10 cellular contexts compared by ENCODE assay signal in genomic region chr9:81682797-81683196, GRCh38. TPM values are rescaled to one million over a fixed set of nuclear protein-coding genes. Genes with fewer than 3 reads are reported as not detected.
DNase-seq lines count a peak whose midpoint lies in the region; ATAC-seq and TF ChIP-seq lines count a peak whose summit lies in the region.
"Had no signal": no experiment of that assay in that cellular context is flagged by ENCODE, and none has a peak within 500 bp of the region (broad histone marks: within the 10 kb centered on the region; RNA-seq: fewer than 3 reads in every experiment).

No MANE protein-coding gene starts in this region.

- H3K4me2 ChIP-seq in DND-41 (ENCODE audit: insufficient read depth, low read length) (peak overlapping the region; percentile 55), PC-3 (ENCODE audit: low read length) (0 out of 2 replicates have a peak overlapping the region, but pooled peaks have one; percentile 8)

- no peaks in the 10 kb centered on the region for H3F3A ChIP-seq in PC-3 (ENCODE audit: low read length, unreplicated experiment)

- peaks cover 9% of the 10 kb centered on the region; the same call in 1 of the 2 replicates for H3K36me3 ChIP-seq in DND-41 (ENCODE audit: insufficient read depth, low read length)
- H3K36me3 ChIP-seq in PC-3 (ENCODE audit: low read depth, low read length), result peaks cover 42% of the 10 kb centered on the region
- H3K36me3 ChIP-seq in WERI-Rb-1, result peaks cover 91% of the 10 kb centered on the region

- H3K36me3 Mint-ChIP-seq in neural crest cell (ENCODE audit: low read depth), result peaks cover 20% of the 10 kb centered on the region
- no peaks in the 10 kb centered on the region for H3K36me3 Mint-ChIP-seq in activated CD4-positive, alpha-beta T cell treated with anti-CD3 and anti-CD28 coated beads, Interleukin-2, amount 10 ng/mL, durations not matched to agents 24 days and 14 days (ENCODE audit: low read depth)

- TF ChIP-seq CTCF in DND-41 (IDR thresholded peaks at IDR 0.05; ENCODE audit: borderline replicate concordance, extremely low read depth, low read length, poor library complexity, severe bottlenecking) (no peak), PC-3 (conservative IDR thresholded peaks at IDR 0.05; ENCODE audit: low read depth, low read length) (no peak), neural crest cell (conservative IDR thresholded peaks at IDR 0.05) (no peak), WERI-Rb-1 (IDR thresholded peaks at IDR 0.05; ENCODE audit: low read depth, low read length) (no peak)

- peak; percentile 70 for ATAC-seq in DND-41 (ENCODE audit: insufficient read depth, low read depth)
- ATAC-seq in PC-3, result no peak
- no peak for ATAC-seq in GM18511 (IDR thresholded peaks at IDR 0.05; ENCODE audit: unreplicated experiment)
- ATAC-seq in GM21360 (IDR thresholded peaks at IDR 0.05; ENCODE audit: unreplicated experiment), result no peak

- no peaks in the 10 kb centered on the region for H3K9me2 ChIP-seq in PC-3 (replicated peaks; ENCODE audit: low read length)

- H2AFZ ChIP-seq in DND-41 (ENCODE audit: low read depth, low read length) (no peak overlapping the region), PC-3 (ENCODE audit: low read length) (no peak overlapping the region)

- H3K9ac ChIP-seq in DND-41 (ENCODE audit: low read depth, low read length), result no peak overlapping the region
- H3K9ac ChIP-seq in PC-3 (ENCODE audit: low read length), result no peak overlapping the region

- H4K20me1 ChIP-seq in DND-41 (ENCODE audit: insufficient read depth, low read length) (peaks cover 30% of the 10 kb centered on the region; the same call in 1 of the 2 replicates), PC-3 (ENCODE audit: low read length) (peaks cover 55% of the 10 kb centered on the region)

- H3K4me1 ChIP-seq in DND-41 (ENCODE audit: insufficient read depth, low read length) (peaks cover 57% of the 10 kb centered on the region), PC-3 (ENCODE audit: insufficient read depth, low read length) (peaks cover 38% of the 10 kb centered on the region)

- H3K4me1 Mint-ChIP-seq in neural crest cell, result peaks cover 22% of the 10 kb centered on the region
- peaks cover 7% of the 10 kb centered on the region for H3K4me1 Mint-ChIP-seq in activated CD4-positive, alpha-beta T cell treated with anti-CD3 and anti-CD28 coated beads, Interleukin-2, amount 10 ng/mL, durations not matched to agents 24 days and 14 days

- peak overlapping the region; percentile 37 for H3K4me3 Mint-ChIP-seq in neural crest cell
- H3K4me3 Mint-ChIP-seq in activated CD4-positive, alpha-beta T cell treated with anti-CD3 and anti-CD28 coated beads, Interleukin-2, amount 10 ng/mL, durations not matched to agents 24 days and 14 days, result no peak overlapping the region

- CTCF ChIA-PET in PC-3 (lab: Charles Lee), result no interaction called here

- H3K79me2 ChIP-seq in DND-41 (ENCODE audit: insufficient read depth, low read length) (peaks cover 15% of the 10 kb centered on the region), PC-3 (ENCODE audit: low read length) (peaks cover 100% of the 10 kb centered on the region)

- DNase-seq in DND-41, result peak; percentile 26
- peak; percentile 6 for DNase-seq in PC-3
- DNase-seq in fibroblast of gingiva (ENCODE audit: low read depth), result peak; percentile 13
- no peak for DNase-seq in neural crest cell (ENCODE audit: low read depth, low spot score)
- no peak for DNase-seq in WERI-Rb-1
- DNase-seq in activated CD4-positive, alpha-beta T cell treated with anti-CD3 and anti-CD28 coated beads, Interleukin-2, amount 10 ng/mL, durations not matched to agents 24 days and 14 days, result no peak
- DNase-seq: activated CD4-positive, CD25-positive, alpha-beta regulatory T cell treated with anti-CD3 and anti-CD28 coated beads, Interleukin-2, amount 50 U/mL, for 72 hours; posterior cingulate gyrus had no signal

- H3K27ac ChIP-seq in DND-41 (ENCODE audit: low read length) (peak overlapping the region; percentile 32; the same call in 1 of the 2 replicates), PC-3 (ENCODE audit: low read length) (no peak overlapping the region), WERI-Rb-1 (no peak overlapping the region)

- no peaks in the 10 kb centered on the region for H3K27me3 ChIP-seq in DND-41 (ENCODE audit: insufficient read depth, low read length, poor library complexity)
- H3K27me3 ChIP-seq in PC-3 (ENCODE audit: low read length), result no peaks in the 10 kb centered on the region
- no peaks in the 10 kb centered on the region for H3K27me3 ChIP-seq in WERI-Rb-1 (ENCODE audit: insufficient read depth, low read depth, severe bottlenecking)

- no peaks in the 10 kb centered on the region for H3K9me3 Mint-ChIP-seq in neural crest cell
- H3K9me3 Mint-ChIP-seq in activated CD4-positive, alpha-beta T cell treated with anti-CD3 and anti-CD28 coated beads, Interleukin-2, amount 10 ng/mL, durations not matched to agents 24 days and 14 days, result no peaks in the 10 kb centered on the region

- intact Hi-C loops in PC-3 (cut with micrococcal nuclease), result loop anchor here (10.0 kb wide), 2 partner anchors 788 to 922 kb away; no protein-coding TSS in a partner anchor
- intact Hi-C loops in activated CD4-positive, alpha-beta T cell treated with anti-CD3 and anti-CD28 coated beads, Interleukin-2, amount 10 ng/mL, durations not matched to agents 24 days and 14 days (cut with micrococcal nuclease), result no loop called here

- peaks cover 5% of the 10 kb centered on the region for H3K27me3 Mint-ChIP-seq in neural crest cell (ENCODE audit: low read depth)
- H3K27me3 Mint-ChIP-seq in activated CD4-positive, alpha-beta T cell treated with anti-CD3 and anti-CD28 coated beads, Interleukin-2, amount 10 ng/mL, durations not matched to agents 24 days and 14 days, result peaks cover 20% of the 10 kb centered on the region

- H3K9me3 ChIP-seq in DND-41 (ENCODE audit: insufficient read depth, low read length, severe bottlenecking) (no peaks in the 10 kb centered on the region), PC-3 (ENCODE audit: low read length) (no peaks in the 10 kb centered on the region), WERI-Rb-1 (ENCODE audit: severe bottlenecking) (no peaks in the 10 kb centered on the region)

- no peak overlapping the region for H3K27ac Mint-ChIP-seq in neural crest cell (ENCODE audit: unreplicated experiment)
- no peak overlapping the region for H3K27ac Mint-ChIP-seq in activated CD4-positive, alpha-beta T cell treated with anti-CD3 and anti-CD28 coated beads, Interleukin-2, amount 10 ng/mL, durations not matched to agents 24 days and 14 days

- POLR2A ChIA-PET in PC-3 (lab: Charles Lee; ENCODE audit: unreplicated experiment), result no interaction called here

- no TSS peak for BruUV-seq in PC-3 (replicated peaks; lab: Mats Ljungman, UMichigan)

- H3K4me3 ChIP-seq in DND-41 (ENCODE audit: low read depth in 1 of 2, low read length in 2 of 2), result peak overlapping the region in 1 of 2 experiments; percentile 14; a peak in 1 of 4 replicates
- no peak overlapping the region for H3K4me3 ChIP-seq in PC-3 (ENCODE audit: low read length)
- no peak overlapping the region for H3K4me3 ChIP-seq in WERI-Rb-1 (ENCODE audit: low read depth, low read length)

RNA-seq across cellular contexts. Expression of gene TLE1, which starts 6.5 kb away (rescaled TPM):
- total RNA-seq in PC-3 (2014; rRNA removed), result 49.0 and 55.6 TPM in 2 replicates
- 40.5 and 42.5 TPM in 2 replicates for total RNA-seq in neural crest cell
- 0.21 TPM in 1 of 2 replicates, not detected in the other for total RNA-seq in activated CD4-positive, alpha-beta T cell treated with anti-CD3 and anti-CD28 coated beads, Interleukin-2, amount 10 ng/mL, durations not matched to agents 24 days and 14 days

Comparison
In these comparisons a context has a peak if more than half of its experiments do, and no peak if none do; other contexts are left out.
1. DNase-seq: peak in DND-41 (single experiment), PC-3 (single experiment) and fibroblast of gingiva (single experiment); none in neural crest cell (single experiment), WERI-Rb-1 (single experiment) and activated CD4-positive, alpha-beta T cell treated with anti-CD3 and anti-CD28 coated beads, Interleukin-2, amount 10 ng/mL, durations not matched to agents 24 days and 14 days (single experiment).
2. RNA of gene TLE1, which starts 6.5 kb away (total RNA-seq): 49.0 to 55.6 TPM in PC-3 and 40.5 to 42.5 TPM in neural crest cell; 0.21 TPM in activated CD4-positive, alpha-beta T cell treated with anti-CD3 and anti-CD28 coated beads, Interleukin-2, amount 10 ng/mL, durations not matched to agents 24 days and 14 days; every median in the first group is over 10 times any median in the second.